ENCODE assay signal across 8 cellular contexts in the genomic region with DNA sequence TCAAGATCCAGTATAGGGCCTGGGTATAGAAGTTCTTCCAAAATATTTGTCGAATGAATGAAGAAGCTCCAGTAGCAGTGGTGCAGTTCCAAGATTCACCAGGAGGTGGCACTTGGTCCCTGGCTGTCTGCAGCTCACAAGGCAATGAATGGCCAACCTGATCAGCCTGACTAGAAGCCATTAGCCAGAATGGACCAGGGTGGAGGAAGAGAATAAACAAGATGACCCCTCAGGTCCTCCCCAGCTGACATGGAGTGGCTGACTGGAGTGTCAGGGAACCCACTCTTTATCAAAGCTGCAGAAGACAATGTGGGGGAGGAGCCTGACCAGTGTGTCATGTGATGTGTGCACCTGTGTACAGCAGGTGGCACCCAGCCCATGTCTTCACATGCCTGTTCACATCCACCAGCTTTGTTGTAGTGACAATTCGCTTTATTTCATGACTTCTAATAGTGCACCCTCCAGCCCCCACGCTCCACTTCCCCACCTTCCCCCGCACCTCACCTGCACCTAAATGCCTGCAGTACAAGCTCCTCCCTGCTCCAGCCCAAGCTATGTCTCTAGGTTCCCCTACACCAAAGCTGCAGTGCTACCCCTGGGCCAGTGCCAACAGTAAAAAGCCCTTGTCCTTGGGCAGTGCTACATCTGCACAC. TPM values are rescaled to one million over a fixed set of nuclear protein-coding genes. Genes with fewer than 3 reads are reported as not detected.
A peak's percentile ranks its signal among the peaks of the same experiment; 100 is the strongest.
DNase-seq lines count a peak whose midpoint lies in the region; ATAC-seq, FAIRE-seq and TF ChIP-seq lines count a peak whose summit lies in the region.

No MANE protein-coding gene starts in this region.

- H2AFZ ChIP-seq in IMR-90 (replicated peaks; ENCODE audit: low read length, poor library complexity) (peak overlapping the region; percentile 6), endothelial cell of umbilical vein (ENCODE audit: low read depth, low read length) (no peak overlapping the region)

- H3K4me3 ChIP-seq in IMR-90 (ENCODE audit: insufficient read depth, low read depth, low read length) (no peak overlapping the region), NT2/D1 (ENCODE audit: insufficient read length, low read depth) (no peak overlapping the region), endothelial cell of umbilical vein (replicated peaks in 1 of 3; ENCODE audit: insufficient read depth in 1 of 3, low read depth in 1 of 3, low read length in 3 of 3) (peak overlapping the region in 2 of 3 experiments; percentile 81 to 88), mucosa of descending colon (no peak overlapping the region)

- in situ Hi-C loops in IMR-90 (cut with MboI; ENCODE audit: low sequenced_read_pairs), result loop anchor here (5.0 kb wide), 2 partner anchors 107 to 188 kb away; no protein-coding TSS in a partner anchor

- H3K9me1 ChIP-seq in IMR-90 (ENCODE audit: insufficient read depth, low read length) (peaks cover 23% of the 10 kb centered on the region), endothelial cell of umbilical vein (replicated peaks; ENCODE audit: control insufficient read depth, extremely low read depth, insufficient read depth, low read length) (no peaks in the 10 kb centered on the region)

- peak; percentile 96 for TF ChIP-seq CTCF in IMR-90 (conservative IDR thresholded peaks at IDR 0.05; ENCODE audit: low read depth, low read length)
- TF ChIP-seq CTCF in endothelial cell of umbilical vein (IDR thresholded peaks at IDR 0.05; ENCODE audit: extremely low read depth in 1 of 2, insufficient read depth in 1 of 2, low read depth in 1 of 2, low read length in 2 of 2), result peak; percentile 93 to 98
- TF ChIP-seq CTCF in mucosa of descending colon (IDR thresholded peaks at IDR 0.05), result peak; percentile 99

- 71% methylated on average over 3 of the region's 4 CpGs; no CpG with 5 or more reads in 1 of the 2 experiments for whole genome bisulfite sequencing in IMR-90 (ENCODE audit: extremely low coverage in 2 of 2, insufficient read length in 1 of 2), 2 experiments

- no peak overlapping the region for H3K18ac ChIP-seq in IMR-90 (ENCODE audit: low read depth, low read length)

- no peak overlapping the region for H3K23ac ChIP-seq in IMR-90 (ENCODE audit: low read depth, low read length)

- CTCF ChIA-PET in IMR-90 (lab: Yijun Ruan, JAX), result interaction anchor here (0.5 to 1.6 kb wide), 13 partner anchors 35 to 1389 kb away, joined by 3 to 7 read pairs (median 3); no protein-coding TSS in a partner anchor
- CTCF ChIA-PET in endothelial cell of umbilical vein (lab: Charles Lee), result interaction anchor here (0.6 to 6.2 kb wide), 71 partner anchors 8 to 480 kb away, joined by 3 to 202 read pairs (median 5); partner anchors contain the start of genes AREL1, FCF1 and YLPM1

- H3K27ac ChIP-seq in IMR-90 (ENCODE audit: insufficient read depth, low read length) (no peak overlapping the region), endothelial cell of umbilical vein (ENCODE audit: insufficient read depth, low read depth, low read length) (no peak overlapping the region)

- H2BK15ac ChIP-seq in IMR-90 (ENCODE audit: low read depth, low read length), result no peak overlapping the region

- no peak overlapping the region for H4K5ac ChIP-seq in IMR-90 (ENCODE audit: low read depth, low read length)

- H3K4me2 ChIP-seq in IMR-90 (ENCODE audit: low read depth, low read length) (no peak overlapping the region; the same call in 1 of the 2 replicates), endothelial cell of umbilical vein (ENCODE audit: insufficient read depth, low read length) (peak overlapping the region; percentile 76)

- no peak overlapping the region for H3K56ac ChIP-seq in IMR-90 (ENCODE audit: extremely low read depth, insufficient read depth, low read length)

- H4K91ac ChIP-seq in IMR-90 (ENCODE audit: insufficient read depth, low read depth, low read length), result no peak overlapping the region

- intact Hi-C loops in IMR-90 (cut with micrococcal nuclease), result loop anchor here (1.0 to 10.0 kb wide), 6 partner anchors 37 to 276 kb away; partner anchors contain the start of genes AREL1, DLST and FCF1
- intact Hi-C loops in endothelial cell of umbilical vein (cut with micrococcal nuclease), result loop anchor here (1.0 to 5.0 kb wide), 7 partner anchors 104 to 298 kb away; partner anchors contain the start of genes AREL1, DLST and FCF1
- intact Hi-C loops in mucosa of descending colon (cut with DNase I, micrococcal nuclease), result no loop called here

- peak overlapping the region; percentile 25; the same call in 1 of the 2 replicates for H3K4ac ChIP-seq in IMR-90 (ENCODE audit: low read depth, low read length)

- POLR2A ChIA-PET in IMR-90 (lab: Charles Lee; ENCODE audit: unreplicated experiment), result interaction anchor here (0.5 to 0.6 kb wide), 2 partner anchors 227 to 302 kb away, joined by 3 to 18 read pairs; no protein-coding TSS in a partner anchor
- POLR2A ChIA-PET in endothelial cell of umbilical vein (lab: Charles Lee), result interaction anchor here (0.5 to 0.9 kb wide), 2 partner anchors 154 to 274 kb away, joined by 3 to 4 read pairs; partner anchors contain the start of gene YLPM1

- peak; percentile 45 for ATAC-seq in IMR-90 (ENCODE audit: low read depth)
- peak; percentile 73 for ATAC-seq in mucosa of descending colon
- ATAC-seq in GM21515 (IDR thresholded peaks at IDR 0.05; ENCODE audit: unreplicated experiment), result no peak

- no peak overlapping the region for H2BK5ac ChIP-seq in IMR-90 (ENCODE audit: low read depth, low read length, poor library complexity, severe bottlenecking)

- H3K27me3 ChIP-seq in IMR-90 (ENCODE audit: control insufficient read depth, insufficient read depth, low read length) (no peaks in the 10 kb centered on the region), NT2/D1 (ENCODE audit: insufficient read depth, insufficient read length) (peaks cover 25% of the 10 kb centered on the region), endothelial cell of umbilical vein (ENCODE audit: control insufficient read depth in 2 of 2, insufficient read depth in 2 of 2, low read length in 2 of 2) (no peaks in the 10 kb centered on the region)

- H3K14ac ChIP-seq in IMR-90 (replicated peaks; ENCODE audit: low read depth, low read length), result no peak overlapping the region

- no peak overlapping the region for H4K8ac ChIP-seq in IMR-90 (ENCODE audit: low read depth in 2 of 2, low read length in 2 of 2)

- DNase-seq in DMS 273 treated with DMSO at 0.1 percent for 48 hours (lab: John Stamatoyannopoulos, UW) (peak; percentile 68), IMR-90 (peak; percentile 89), NT2/D1 (ENCODE audit: low read depth, low spot score) (peak; percentile 65), endothelial cell of umbilical vein (ENCODE audit: low read depth, low spot score) (peak; percentile 89), mucosa of descending colon (peak; percentile 65 to 95 (median 82))
- DNase-seq in activated CD8-positive, alpha-beta memory T cell treated with anti-CD3 and anti-CD28 coated beads, Interleukin-2, amount 50 U/mL, for 24 hours (ENCODE audit: extremely low read depth), result peak; percentile 71
- peak; percentile 97 for DNase-seq in stimulated activated CD8-positive, alpha-beta memory T cell treated with anti-CD3 and anti-CD28 coated beads, Interleukin-4, amount 100 ng/mL, for 48 hours

- dilution Hi-C loops in IMR-90 (cut with HindIII; ENCODE audit: low sequenced_read_pairs, unreplicated experiment) (no loop called here), endothelial cell of umbilical vein (cut with MboI; ENCODE audit: extremely low pct_ligation_motif_present, low sequenced_read_pairs) (no loop called here)

- no peak overlapping the region for H3K9ac ChIP-seq in IMR-90 (ENCODE audit: low read depth, low read length)
- no peak overlapping the region for H3K9ac ChIP-seq in NT2/D1 (ENCODE audit: insufficient read length, low read depth)
- H3K9ac ChIP-seq in endothelial cell of umbilical vein (replicated peaks; ENCODE audit: extremely low read depth, insufficient read depth, low read length), result no peak overlapping the region

- TF ChIP-seq POLR2A in IMR-90 (IDR thresholded peaks at IDR 0.05; ENCODE audit: low read depth, low read length) (peak; percentile 60; the same call in 1 of the 2 replicates), endothelial cell of umbilical vein (IDR thresholded peaks at IDR 0.05; ENCODE audit: low read depth, low read length) (peak; percentile 35)

- H3K4me1 ChIP-seq in IMR-90 (ENCODE audit: control insufficient read depth, insufficient read depth, low read length) (peaks cover 35% of the 10 kb centered on the region), NT2/D1 (ENCODE audit: insufficient read depth, insufficient read length) (no peaks in the 10 kb centered on the region), endothelial cell of umbilical vein (ENCODE audit: control insufficient read depth, extremely low read depth, insufficient read depth, low read length) (peaks cover 33% of the 10 kb centered on the region), mucosa of descending colon (ENCODE audit: low read depth) (peaks cover 9% of the 10 kb centered on the region)

- H2AK9ac ChIP-seq in IMR-90 (replicated peaks; ENCODE audit: low read depth, low read length, poor library complexity), result peak overlapping the region; percentile 86

- peak; percentile 99 for TF ChIP-seq RAD21 in IMR-90 (IDR thresholded peaks at IDR 0.05; ENCODE audit: low read length)

- H3K9me3 ChIP-seq in IMR-90 (ENCODE audit: control insufficient read depth, insufficient read depth, low read length) (no peaks in the 10 kb centered on the region), NT2/D1 (ENCODE audit: insufficient read depth, low read length) (peaks cover 24% of the 10 kb centered on the region; the same call in 1 of the 2 replicates), endothelial cell of umbilical vein (replicated peaks; ENCODE audit: control insufficient read depth, insufficient read depth, low read length) (no peaks in the 10 kb centered on the region), mucosa of descending colon (no peaks in the 10 kb centered on the region)

- peaks cover 89% of the 10 kb centered on the region for H3K79me2 ChIP-seq in endothelial cell of umbilical vein (ENCODE audit: control insufficient read depth, insufficient read depth, low read length)

- peak; percentile 97 for FAIRE-seq in endothelial cell of umbilical vein (lab: Jason Lieb, UNC)

- peak overlapping the region; percentile 48; the same call in 1 of the 2 replicates for H2BK120ac ChIP-seq in IMR-90 (ENCODE audit: low read depth, low read length)

- H4K20me1 ChIP-seq in IMR-90 (ENCODE audit: insufficient read depth, low read length) (peaks cover 11% of the 10 kb centered on the region; the same call in 1 of the 2 replicates), endothelial cell of umbilical vein (replicated peaks; ENCODE audit: control insufficient read depth, extremely low read depth, insufficient read depth, low read length) (no peaks in the 10 kb centered on the region)

- H2BK20ac ChIP-seq in IMR-90 (ENCODE audit: low read depth, low read length), result peak overlapping the region; percentile 53; the same call in 1 of the 2 replicates

- peaks cover 15 to 61% of the 10 kb centered on the region in 2 experiments; a peak in 3 of 4 replicates for H3K79me1 ChIP-seq in IMR-90 (ENCODE audit: low read depth in 1 of 2, low read length in 2 of 2)

- H3K36me3 ChIP-seq in IMR-90 (ENCODE audit: control insufficient read depth, insufficient read depth, low read length), result no peaks in the 10 kb centered on the region
- H3K36me3 ChIP-seq in NT2/D1 (ENCODE audit: insufficient read depth, insufficient read length, low read length), result no peaks in the 10 kb centered on the region
- H3K36me3 ChIP-seq in endothelial cell of umbilical vein (ENCODE audit: control insufficient read depth in 2 of 2, extremely low read depth in 1 of 2, insufficient read depth in 2 of 2, low read length in 2 of 2), result peaks cover 0 to 8% of the 10 kb centered on the region in 2 experiments
- no peaks in the 10 kb centered on the region for H3K36me3 ChIP-seq in mucosa of descending colon (ENCODE audit: low read depth)

- 0 out of 2 replicates have a peak overlapping the region, but pooled peaks have one; percentile 19 for H2AK5ac ChIP-seq in IMR-90 (ENCODE audit: low read depth, low read length)

- no TSS peak for BruUV-seq in IMR-90 (replicated peaks; lab: Mats Ljungman, UMichigan)
- no TSS peak for BruUV-seq in endothelial cell of umbilical vein (replicated peaks; lab: Mats Ljungman, UMichigan)

RNA-seq across cellular contexts. Expression of gene LTBP2, which starts 3.0 kb away (rescaled TPM):
- total RNA-seq in IMR-90 (2012; rRNA removed), result 23.8 and 26.7 TPM in 2 replicates
- 79.3 and 81.8 TPM in 2 replicates for polyA plus RNA-seq in IMR-90 (2012; rRNA removed)
- 49.1 and 65.1 TPM in 2 replicates for polyA plus RNA-seq in IMR-90 (2012; cell fraction: cytosol; rRNA removed)
- polyA plus RNA-seq in IMR-90 (2012; cell fraction: nucleus; rRNA removed; ENCODE audit: low replicate concordance), result 57.1 and 111 TPM in 2 replicates
- 264 and 268 TPM in 2 replicates for total RNA-seq in endothelial cell of umbilical vein
- polyA plus RNA-seq in endothelial cell of umbilical vein, result 208 and 209 TPM in 2 replicates
- 182 and 200 TPM in 2 replicates for polyA plus RNA-seq in endothelial cell of umbilical vein (2011; cell fraction: cytosol; rRNA removed)
- polyA plus RNA-seq in endothelial cell of umbilical vein (2011; cell fraction: nucleus; rRNA removed), result 302 and 337 TPM in 2 replicates
- polyA plus RNA-seq in endothelial cell of umbilical vein (2012), result 319 and 426 TPM in 2 replicates
- polyA minus RNA-seq in endothelial cell of umbilical vein, result 357 and 369 TPM in 2 replicates
- not detected for polyA minus RNA-seq in endothelial cell of umbilical vein (2011; cell fraction: cytosol; rRNA and poly(A)+ RNA removed)
- polyA minus RNA-seq in endothelial cell of umbilical vein (2011; cell fraction: nucleus; rRNA and poly(A)+ RNA removed), result 150 and 213 TPM in 2 replicates
- total RNA-seq in mucosa of descending colon, result 10 to 100 TPM in 1 of 3 donors, 1 to 10 TPM in 2; 1.7 to 10.2 (median 3.0) TPM

Comparison
In these comparisons a context has a peak if more than half of its experiments do, and no peak if none do; other contexts are left out.
1. H3K4me3 ChIP-seq: peak in endothelial cell of umbilical vein (2 of 3); none in IMR-90 (single experiment), NT2/D1 (single experiment) and mucosa of descending colon (single experiment).
2. intact Hi-C loops: an anchor here in IMR-90 (1.0 to 10.0 kb wide) and endothelial cell of umbilical vein (1.0 to 5.0 kb wide); none called in mucosa of descending colon.
3. Peak in every context shown above with its lines, with median percentiles within 50 percentile points of each other: DNase-seq and CTCF ChIP-seq.